8 cellular contexts compared by ENCODE assay signal in the genomic region with DNA sequence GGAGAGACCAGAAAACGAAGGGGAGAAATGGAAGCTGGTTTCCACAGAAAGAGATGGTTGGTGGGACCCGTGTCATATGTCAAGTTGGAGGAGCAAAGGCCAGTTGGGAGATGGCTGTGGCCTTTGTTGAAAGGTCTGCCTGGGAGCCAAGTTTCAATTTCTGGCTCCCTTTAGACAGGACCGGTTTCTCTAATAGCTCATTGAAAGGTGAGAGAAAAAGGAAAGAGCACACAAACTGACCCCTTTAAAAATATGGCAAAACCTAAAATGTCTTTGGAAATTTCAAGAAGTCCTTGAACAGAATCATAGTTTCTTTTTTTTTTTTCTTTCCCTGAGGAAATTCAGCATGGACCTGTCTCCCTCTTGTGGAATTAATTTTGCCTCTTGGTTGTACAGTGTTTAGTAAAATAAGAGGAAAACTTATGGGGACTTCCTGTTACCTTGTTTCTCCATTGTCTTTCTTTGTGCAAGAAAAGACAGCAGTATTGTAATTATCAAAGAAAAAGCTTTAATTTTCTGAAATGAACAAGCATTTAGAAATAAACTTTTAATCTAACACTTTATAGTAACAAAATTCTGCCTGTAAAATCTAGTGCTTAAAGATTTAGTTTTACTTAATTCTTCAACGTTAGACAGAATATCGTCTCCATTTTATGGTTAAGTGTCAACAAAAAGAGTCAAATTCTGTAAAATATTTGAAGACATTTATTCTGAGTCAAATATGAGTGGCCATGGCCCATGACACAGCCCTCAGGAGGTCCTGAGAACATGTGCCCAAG.
DNase-seq lines count a peak whose midpoint lies in the region; ATAC-seq and TF ChIP-seq lines count a peak whose summit lies in the region.

No MANE protein-coding gene starts in this region.

- ATAC-seq in left lung (peak; percentile 78), GM21825 (IDR thresholded peaks at IDR 0.05; ENCODE audit: unreplicated experiment) (no peak), HG03135 (IDR thresholded peaks at IDR 0.05; ENCODE audit: unreplicated experiment) (no peak)

- H3K4me3 Mint-ChIP-seq in brain, result peak overlapping the region in 1 of 5 experiments; percentile 25

- H3K4me1 ChIP-seq in left lung, result peaks cover 4 to 8% of the 10 kb centered on the region in 2 donors

- intact Hi-C loops in left lung (cut with DNase I), result loop anchor here in 1 of 2 donors (5.0 kb wide), 1 partner anchor 284 kb away; no protein-coding TSS in a partner anchor
- intact Hi-C loops in head of caudate nucleus (cut with DNase I), result loop anchor here (10.0 kb wide), 1 partner anchor 277 kb away; no protein-coding TSS in a partner anchor

- peak overlapping the region; percentile 4 to 36 for H3K27ac ChIP-seq in left lung

- H3K27ac Mint-ChIP-seq in brain, result peak overlapping the region; percentile 14 to 88 (median 58)

- peaks cover 4% of the 10 kb centered on the region for H3K27me3 Mint-ChIP-seq in brain

- DNase-seq in SKM-1 treated with dmso at 0.1 percent for 144 hours (lab: John Stamatoyannopoulos, UW; ENCODE audit: unreplicated experiment), result peak; percentile 19
- DNase-seq in SKM-1 (lab: John Stamatoyannopoulos, UW; ENCODE audit: unreplicated experiment), result no peak
- DNase-seq in left lung, result no peak
- DNase-seq in head of caudate nucleus, result no peak
- DNase-seq in iPS-NIHi11 (ENCODE audit: low spot score), result no peak

- H3K4me1 Mint-ChIP-seq in brain, result peaks cover 32% of the 10 kb centered on the region

- H3K36me3 ChIP-seq in left lung, result no peaks in the 10 kb centered on the region

- no peaks in the 10 kb centered on the region for H3K27me3 ChIP-seq in left lung

- TF ChIP-seq CTCF in brain (conservative IDR thresholded peaks at IDR 0.05), result peak; percentile 78 to 88
- TF ChIP-seq CTCF in left lung (IDR thresholded peaks at IDR 0.05), result peak; percentile 41 to 56

- H3K4me3 ChIP-seq in left lung, result no peak overlapping the region

- H3K9me3 ChIP-seq in left lung, result no peaks in the 10 kb centered on the region

- H3K9me3 Mint-ChIP-seq in brain, result peaks cover 0 to 9% (median 0%) of the 10 kb centered on the region in 5 experiments

- no peaks in the 10 kb centered on the region for H3K36me3 Mint-ChIP-seq in brain
